Comparison of ENCODE assay signal across 9 cellular contexts in the genomic region with DNA sequence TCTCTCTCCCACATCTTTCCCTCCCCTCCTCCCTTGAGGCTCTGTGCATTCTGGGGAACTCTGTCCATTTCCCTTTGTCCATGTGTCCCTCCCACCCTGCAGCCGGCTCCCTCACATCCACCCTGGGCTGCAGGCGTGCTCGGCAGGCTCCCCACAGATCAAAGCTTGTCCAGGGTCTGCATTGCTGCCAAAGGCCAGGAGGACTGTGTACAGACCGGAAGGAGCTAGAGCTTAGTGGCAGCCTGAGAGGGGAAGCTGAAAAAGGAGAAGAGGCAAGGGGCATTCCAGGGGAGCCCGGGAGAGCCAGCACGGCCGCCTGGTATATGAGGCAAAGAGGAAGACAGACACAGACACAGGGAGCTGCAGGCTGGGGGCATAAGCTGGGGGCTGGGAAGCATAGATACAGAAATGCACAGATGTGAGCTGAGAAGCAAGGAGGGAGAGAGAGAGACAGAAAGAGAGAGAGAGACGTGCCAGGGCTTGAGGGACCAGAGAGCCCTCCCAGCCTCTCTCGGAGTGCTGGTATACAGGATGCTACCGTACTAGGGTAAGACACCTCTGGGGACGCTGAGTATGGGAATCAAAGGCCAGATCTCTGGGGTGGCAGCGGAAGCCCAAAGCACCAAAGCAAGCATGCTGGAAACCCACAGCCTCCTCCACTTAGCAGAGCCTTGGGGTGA. TPM values are rescaled to one million over a fixed set of nuclear protein-coding genes. Genes with fewer than 3 reads are reported as not detected.
A peak's percentile ranks its signal among the peaks of the same experiment; 100 is the strongest.
DNase-seq lines count a peak whose midpoint lies in the region; ATAC-seq, FAIRE-seq and TF ChIP-seq lines count a peak whose summit lies in the region.
"Had no signal": no experiment of that assay in that cellular context is flagged by ENCODE, and none has a peak within 500 bp of the region (broad histone marks: within the 10 kb centered on the region; RNA-seq: fewer than 3 reads in every experiment).

No MANE protein-coding gene starts in this region.

- H2AFZ ChIP-seq in astrocyte (ENCODE audit: low read depth, low read length) = peak overlapping the region; percentile 85

- H3K4me3 ChIP-seq in astrocyte (ENCODE audit: insufficient read depth, low read depth, low read length) (no peak overlapping the region), mucosa of descending colon (no peak overlapping the region)

- no peaks in the 10 kb centered on the region for H3K9me3 ChIP-seq in CD4-positive, alpha-beta T cell (ENCODE audit: control insufficient read depth, low read length)
- H3K9me3 ChIP-seq in astrocyte (ENCODE audit: insufficient read depth, low read depth, low read length) = no peaks in the 10 kb centered on the region
- no peaks in the 10 kb centered on the region for H3K9me3 ChIP-seq in mucosa of descending colon

- peaks cover 76% of the 10 kb centered on the region for H3K36me3 Mint-ChIP-seq in CD4-positive, alpha-beta T cell (ENCODE audit: low read depth)
- no peaks in the 10 kb centered on the region for H3K36me3 Mint-ChIP-seq in astrocyte (ENCODE audit: low read depth, unreplicated experiment)

- TF ChIP-seq CTCF in CD4-positive, alpha-beta T cell (IDR thresholded peaks at IDR 0.05) = no peak
- TF ChIP-seq CTCF in astrocyte (IDR thresholded peaks at IDR 0.05; ENCODE audit: insufficient read depth, low read depth, low read length) (no peak), mucosa of descending colon (IDR thresholded peaks at IDR 0.05) (no peak)

- H3K27me3 Mint-ChIP-seq in CD4-positive, alpha-beta T cell = no peaks in the 10 kb centered on the region
- peaks cover 53% of the 10 kb centered on the region for H3K27me3 Mint-ChIP-seq in astrocyte (ENCODE audit: low read depth, unreplicated experiment)

- no peak for FAIRE-seq in astrocyte (lab: Jason Lieb, UNC)

- no peaks in the 10 kb centered on the region for H3K27me3 ChIP-seq in CD4-positive, alpha-beta T cell (ENCODE audit: control insufficient read depth, insufficient read depth, low read length)
- H3K27me3 ChIP-seq in astrocyte (ENCODE audit: insufficient read depth, low read length) = peaks cover 6% of the 10 kb centered on the region

- intact Hi-C loops in CD4-positive, alpha-beta T cell (cut with DNase I, micrococcal nuclease) = loop anchor here (2.0 to 5.0 kb wide), 2 partner anchors 16 to 185 kb away; partner anchors contain the start of gene CHD4 (in 1 of the 2)
- intact Hi-C loops in mucosa of descending colon (cut with DNase I, micrococcal nuclease) = no loop called here

- H3K4me3 Mint-ChIP-seq in CD4-positive, alpha-beta T cell = peak overlapping the region; percentile 96
- peak overlapping the region; percentile 63 for H3K4me3 Mint-ChIP-seq in astrocyte (ENCODE audit: unreplicated experiment)

- H4K20me1 ChIP-seq in astrocyte (ENCODE audit: insufficient read depth, low read length) = no peaks in the 10 kb centered on the region

- ATAC-seq in CD4-positive, alpha-beta T cell (ENCODE audit: poor library complexity) = peak; percentile 69
- ATAC-seq in mucosa of descending colon = peak; percentile 60
- ATAC-seq in GM19328 (IDR thresholded peaks at IDR 0.05; ENCODE audit: unreplicated experiment) = no peak
- no peak for ATAC-seq in GM19452 (IDR thresholded peaks at IDR 0.05; ENCODE audit: unreplicated experiment)
- no peak for ATAC-seq in HG03196 (IDR thresholded peaks at IDR 0.05; ENCODE audit: unreplicated experiment)

- POLR2A ChIA-PET in CD4-positive, alpha-beta T cell (lab: Charles Lee) = interaction anchor here (0.6 to 3.5 kb wide), 14 partner anchors 9 to 258 kb away, joined by 3 to 18 read pairs (median 9); partner anchors contain the start of genes C12orf57, CDCA3, COPS7A and GAPDH

- H3K27ac ChIP-seq in CD4-positive, alpha-beta T cell (ENCODE audit: low read depth, low read length) = peak overlapping the region; percentile 72
- H3K27ac ChIP-seq in astrocyte (ENCODE audit: low read depth, low read length) = no peak overlapping the region

- CTCF ChIA-PET in CD4-positive, alpha-beta T cell (lab: Charles Lee) = interaction anchor here (0.8 to 3.9 kb wide), 4 partner anchors 33 to 98 kb away, joined by 3 to 21 read pairs (median 4); partner anchors contain the start of gene MLF2

- peak overlapping the region; percentile 14 for H3K9ac ChIP-seq in astrocyte (ENCODE audit: low read length)

- H3K4me1 Mint-ChIP-seq in CD4-positive, alpha-beta T cell (ENCODE audit: low read depth) = peaks cover 80% of the 10 kb centered on the region
- peaks cover 11% of the 10 kb centered on the region for H3K4me1 Mint-ChIP-seq in astrocyte (ENCODE audit: low read depth, unreplicated experiment)

- H3K4me2 ChIP-seq in astrocyte (ENCODE audit: low read length) = peak overlapping the region; percentile 60

- peak overlapping the region; percentile 93 for H3K27ac Mint-ChIP-seq in CD4-positive, alpha-beta T cell
- peak overlapping the region; percentile 23 for H3K27ac Mint-ChIP-seq in astrocyte (ENCODE audit: unreplicated experiment)

- no peaks in the 10 kb centered on the region for H3K9me3 Mint-ChIP-seq in CD4-positive, alpha-beta T cell
- H3K9me3 Mint-ChIP-seq in astrocyte (ENCODE audit: unreplicated experiment) = no peaks in the 10 kb centered on the region

- peaks cover 9% of the 10 kb centered on the region for H3K4me1 ChIP-seq in astrocyte (ENCODE audit: insufficient read depth, low read length)
- no peaks in the 10 kb centered on the region for H3K4me1 ChIP-seq in mucosa of descending colon (ENCODE audit: low read depth)

- H3K36me3 ChIP-seq in astrocyte (ENCODE audit: insufficient read depth, low read length) (no peaks in the 10 kb centered on the region), mucosa of descending colon (ENCODE audit: low read depth) (no peaks in the 10 kb centered on the region)

- DNase-seq in CD4-positive, alpha-beta T cell = peak in 8 of 10 experiments; percentile 41 to 62 (median 50)
- DNase-seq in NOMO-1 treated with DMSO at 0.1 percent for 48 hours (lab: John Stamatoyannopoulos, UW; ENCODE audit: unreplicated experiment) = peak; percentile 74
- DNase-seq in astrocyte (ENCODE audit: low read depth) = no peak
- DNase-seq in mucosa of descending colon = peak in 1 of 3 donors; percentile 69
- no peak for DNase-seq in AG20443 (ENCODE audit: low spot score)

- H3K79me2 ChIP-seq in astrocyte (ENCODE audit: insufficient read depth, low read length) = no peaks in the 10 kb centered on the region

RNA-seq across cellular contexts. Expression of gene CD4, which starts 3.3 kb away (rescaled TPM):
- total RNA-seq in CD4-positive, alpha-beta T cell = 100 to 1,000 TPM; 134 to 136 TPM
- 0.54 and 0.72 TPM in 2 replicates for total RNA-seq in astrocyte
- 10 to 100 TPM in 2 of 3 donors, 1 to 10 TPM in 1; 8.9 to 16.5 (median 14.8) TPM for total RNA-seq in mucosa of descending colon
- total RNA-seq: pulmonary artery endothelial cell had no signal

RNA-seq across cellular contexts. Expression of gene LAG3, which starts 20.3 kb away (rescaled TPM):
- total RNA-seq in CD4-positive, alpha-beta T cell = 1 to 10 TPM in 1 of 2 experiments, under 1 TPM in 1; 0.82 to 1.4 TPM
- total RNA-seq in astrocyte = 2.0 TPM in 2 replicates
- 1 to 10 TPM; 1.8 to 4.7 (median 2.1) TPM for total RNA-seq in mucosa of descending colon

RNA-seq across cellular contexts. Expression of gene PTMS, which starts 26.5 kb away (rescaled TPM):
- total RNA-seq in CD4-positive, alpha-beta T cell = 1 to 10 TPM; 1.5 to 1.9 TPM
- total RNA-seq in astrocyte (504 and 510 TPM in 2 replicates), mucosa of descending colon (100 to 1,000 TPM; 116 to 549 (median 122) TPM)

RNA-seq across cellular contexts. Expression of gene GPR162, which starts 29.0 kb away (rescaled TPM):
- total RNA-seq in CD4-positive, alpha-beta T cell = not detected
- total RNA-seq in astrocyte = 6.0 and 6.2 TPM in 2 replicates
- total RNA-seq in mucosa of descending colon = 10 to 100 TPM in 1 of 3 donors, 1 to 10 TPM in 2; 1.7 to 18.6 (median 3.1) TPM

RNA-seq across cellular contexts. Expression of gene P3H3, which starts 35.5 kb away (rescaled TPM):
- 1 to 10 TPM; 2.5 to 4.1 TPM for total RNA-seq in CD4-positive, alpha-beta T cell
- 101 and 123 TPM in 2 replicates for total RNA-seq in astrocyte
- 10 to 100 TPM in 1 of 3 donors, 1 to 10 TPM in 2; 1.6 to 24.2 (median 5.2) TPM for total RNA-seq in mucosa of descending colon

Comparison
In these comparisons a context has a peak if more than half of its experiments do, and no peak if none do; other contexts are left out.
1. ATAC-seq: peak in CD4-positive, alpha-beta T cell (single experiment) and mucosa of descending colon (single experiment); none in GM19328 (single experiment), GM19452 (single experiment) and HG03196 (single experiment).
2. DNase-seq: peak in CD4-positive, alpha-beta T cell (8 of 10) and NOMO-1 treated with DMSO at 0.1 percent for 48 hours (single experiment); none in astrocyte (single experiment) and AG20443 (single experiment).
3. RNA of gene CD4, which starts 3.3 kb away (total RNA-seq): 134 to 136 TPM in CD4-positive, alpha-beta T cell; 8.9 to 16.5 TPM in mucosa of descending colon and 0.54 to 0.72 TPM in astrocyte; every median in the first group is over 4 times any median in the second.
4. RNA of gene PTMS, which starts 26.5 kb away (total RNA-seq): 504 to 510 TPM in astrocyte and 116 to 549 TPM in mucosa of descending colon; 1.5 to 1.9 TPM in CD4-positive, alpha-beta T cell; every median in the first group is over 10 times any median in the second.
5. intact Hi-C loops: an anchor here in CD4-positive, alpha-beta T cell (2.0 to 5.0 kb wide); none called in mucosa of descending colon.